9 cellular contexts compared by ENCODE assay signal in genomic region chr14:73491256-73491976, GRCh38. TPM values are rescaled to one million over a fixed set of nuclear protein-coding genes. Genes with fewer than 3 reads are reported as not detected.
DNase-seq lines count a peak whose midpoint lies in the region; ATAC-seq and TF ChIP-seq lines count a peak whose summit lies in the region.
"Had no signal": no experiment of that assay in that cellular context is flagged by ENCODE, and none has a peak within 500 bp of the region (broad histone marks: within the 10 kb centered on the region; RNA-seq: fewer than 3 reads in every experiment).

No MANE protein-coding gene starts in this region.

- ATAC-seq in GM19043 (IDR thresholded peaks at IDR 0.05; ENCODE audit: low read depth, unreplicated experiment), result peak; percentile 39
- peak; percentile 64 for ATAC-seq in HG03354 (IDR thresholded peaks at IDR 0.05; ENCODE audit: poor library complexity, severe bottlenecking, unreplicated experiment)
- ATAC-seq in esophagus mucosa, result peak; percentile 84

- TF ChIP-seq EP300 in neural cell (conservative IDR thresholded peaks at IDR 0.05; ENCODE audit: poor library complexity, severe bottlenecking), result no peak

- H3K27me3 ChIP-seq in neural cell (ENCODE audit: insufficient read depth, low read depth, low read length), result no peaks in the 10 kb centered on the region
- H3K27me3 ChIP-seq in stomach smooth muscle (ENCODE audit: control insufficient read depth in 1 of 2, insufficient read depth in 2 of 2, low read length in 2 of 2), result no peaks in the 10 kb centered on the region

- H3K79me2 ChIP-seq in neural cell (replicated peaks; ENCODE audit: insufficient read depth, low read length), result peaks cover 16% of the 10 kb centered on the region

- H3K4me1 ChIP-seq in stomach smooth muscle (ENCODE audit: control insufficient read depth, insufficient read depth, low read length), result peaks cover 27% of the 10 kb centered on the region

- H3K27ac ChIP-seq in neural cell (ENCODE audit: low read length) (peak overlapping the region; percentile 77), stomach smooth muscle (ENCODE audit: low read length) (peak overlapping the region; percentile 77)

- TF ChIP-seq CTCF in neural cell (IDR thresholded peaks at IDR 0.05; ENCODE audit: poor library complexity, severe bottlenecking), result no peak

- H3F3A ChIP-seq in neural cell (ENCODE audit: insufficient read depth, low read length, poor library complexity, severe bottlenecking), result no peaks in the 10 kb centered on the region

- peak overlapping the region; percentile 51 for H2AFZ ChIP-seq in neural cell (ENCODE audit: low read depth, low read length)

- H3K9me3 ChIP-seq in neural cell (ENCODE audit: low read length) (peaks cover 12% of the 10 kb centered on the region), stomach smooth muscle (ENCODE audit: control insufficient read depth in 2 of 2, low read length in 2 of 2) (no peaks in the 10 kb centered on the region)

- H3K36me3 ChIP-seq in neural cell (ENCODE audit: insufficient read depth, low read length), result peaks cover 15% of the 10 kb centered on the region
- H3K36me3 ChIP-seq in stomach smooth muscle (ENCODE audit: control insufficient read depth in 2 of 2, insufficient read depth in 2 of 2, low read length in 2 of 2), result peaks cover 0 to 4% of the 10 kb centered on the region in 2 donors

- no peak for TF ChIP-seq RAD21 in neural cell (conservative IDR thresholded peaks at IDR 0.05)

- DNase-seq in AG20443 (ENCODE audit: low spot score), result peak; percentile 83
- peak; percentile 41 to 54 for DNase-seq in NOMO-1 (lab: John Stamatoyannopoulos, UW; ENCODE audit: unreplicated experiment in 2 of 2)
- peak; percentile 76 for DNase-seq in activated T-cell treated with anti-CD3 and anti-CD28 coated beads, Interleukin-2, amount 50 U/mL, for 1 hour

- no peaks in the 10 kb centered on the region for H3K9me2 ChIP-seq in neural cell (ENCODE audit: insufficient read depth, low read length)

- peak overlapping the region; percentile 81 for H3K9ac ChIP-seq in neural cell (ENCODE audit: low read length)
- peak overlapping the region; percentile 78 to 88 for H3K9ac ChIP-seq in stomach smooth muscle (ENCODE audit: low read length in 2 of 2)

- H3K4me2 ChIP-seq in neural cell (ENCODE audit: low read length), result peak overlapping the region; percentile 14

- H3K4me3 ChIP-seq in neural cell (ENCODE audit: low read length) (peak overlapping the region; percentile 92), stomach smooth muscle (ENCODE audit: low read length in 2 of 2) (peak overlapping the region; percentile 75 to 87)

- H4K20me1 ChIP-seq in neural cell (ENCODE audit: insufficient read depth), result no peaks in the 10 kb centered on the region

TF ChIP-seq in neural cell, 6 proteins besides CTCF, POLR2A, EP300 and RAD21:
- TF ChIP-seq REST (IDR thresholded peaks at IDR 0.05; ENCODE audit: borderline replicate concordance) (no peak), TAF1 (IDR thresholded peaks at IDR 0.05; ENCODE audit: low read depth) (no peak)

RNA-seq across cellular contexts. Expression of gene RIOX1, which starts 0.7 kb away (rescaled TPM):
- total RNA-seq in esophagus mucosa, result 7.1 TPM
- polyA plus RNA-seq in neural cell, result 13.8 and 22.0 TPM in 2 replicates
- 31.6 and 37.5 TPM in 2 replicates for polyA minus RNA-seq in neural cell

RNA-seq across cellular contexts. Expression of gene NUMB, which starts 33.1 kb away (rescaled TPM):
- total RNA-seq in esophagus mucosa, result 49.2 TPM
- 11.5 and 12.7 TPM in 2 replicates for polyA plus RNA-seq in neural cell
- polyA minus RNA-seq in neural cell, result 33.4 and 33.9 TPM in 2 replicates

RNA-seq across cellular contexts. Expression of gene ACOT1, which starts 45.5 kb away (rescaled TPM):
- total RNA-seq in esophagus mucosa, result 2.7 TPM
- polyA plus RNA-seq in neural cell, result 0.37 and 0.74 TPM in 2 replicates
- 0.58 and 0.97 TPM in 2 replicates for polyA minus RNA-seq in neural cell
- total RNA-seq: HT1080 had no signal

Comparison
In these comparisons a context has a peak if more than half of its experiments do, and no peak if none do; other contexts are left out.
1. Peak in every context shown above with its lines: DNase-seq, ATAC-seq, H3K4me3 ChIP-seq and H3K27ac ChIP-seq.